23 cellular contexts compared by ENCODE assay signal in genomic region chr13:35858665-35859064, GRCh38.
DNase-seq lines count a peak whose midpoint lies in the region; ATAC-seq and TF ChIP-seq lines count a peak whose summit lies in the region.
"Had no signal": no experiment of that assay in that cellular context is flagged by ENCODE, and none has a peak within 500 bp of the region (broad histone marks: within the 10 kb centered on the region; RNA-seq: fewer than 3 reads in every experiment).

No MANE protein-coding gene starts in this region.

- H3K79me1 ChIP-seq in mesendoderm (ENCODE audit: low read length): no peaks in the 10 kb centered on the region

- no peak overlapping the region for H3K56ac ChIP-seq in mesendoderm (ENCODE audit: low read length)

- H3K4me1 ChIP-seq in HUES48 (ENCODE audit: control insufficient read depth, insufficient read depth, low read length): peaks cover 71% of the 10 kb centered on the region
- H3K4me1 ChIP-seq in mesendoderm (ENCODE audit: control insufficient read depth, low read depth, low read length): peaks cover 10% of the 10 kb centered on the region
- H3K4me1 ChIP-seq in stomach smooth muscle (ENCODE audit: control insufficient read depth, insufficient read depth, low read length): peaks cover 39% of the 10 kb centered on the region
- no peaks in the 10 kb centered on the region for H3K4me1 ChIP-seq in CD8-positive, alpha-beta T cell (ENCODE audit: insufficient read depth, low read length)

- peak overlapping the region; percentile 78 for H2BK120ac ChIP-seq in mesendoderm (ENCODE audit: low read depth, low read length)

- H3K36me3 Mint-ChIP-seq in HFFc6 (ENCODE audit: low read depth): no peaks in the 10 kb centered on the region; the same call in 1 of the 2 replicates
- no peaks in the 10 kb centered on the region for H3K36me3 Mint-ChIP-seq in activated naive CD8-positive, alpha-beta T cell treated with anti-CD3 and anti-CD28 coated beads for 36 hours
- H3K36me3 Mint-ChIP-seq in activated CD8-positive, alpha-beta T cell treated with anti-CD3 and anti-CD28 coated beads, Interleukin-2, amount 10 ng/mL, durations not matched to agents 7 days and 5 days (ENCODE audit: low read depth): no peaks in the 10 kb centered on the region
- no peaks in the 10 kb centered on the region for H3K36me3 Mint-ChIP-seq in CD8-positive, alpha-beta T cell
- H3K36me3 Mint-ChIP-seq: activated CD4-positive, alpha-beta memory T cell treated with anti-CD3 and anti-CD28 coated beads for 36 hours; CD4-positive, alpha-beta memory T cell; naive thymus-derived CD4-positive, alpha-beta T cell; stimulated activated memory B cell treated with anti-CD40 and anti-IgM and Interleukin-4, amounts not matched to agents 10 μg/mL and 1 μg/mL and 100 μg/mL, for 72 hours had no signal

- no CpG with 5 or more reads among the region's 1 CpG for WGBS in mesendoderm (ENCODE audit: extremely low coverage, insufficient coverage, low lambda C conversion rate)

- H2BK5ac ChIP-seq in mesendoderm (ENCODE audit: low read length): no peak overlapping the region

- H3K9me3 ChIP-seq in HUES48 (ENCODE audit: control insufficient read depth, insufficient read depth, low read length) (no peaks in the 10 kb centered on the region), stomach smooth muscle (ENCODE audit: control insufficient read depth in 2 of 2, low read length in 2 of 2) (no peaks in the 10 kb centered on the region)
- no peaks in the 10 kb centered on the region for H3K9me3 ChIP-seq in CD8-positive, alpha-beta T cell (ENCODE audit: low read length)

- DNase-seq in fibroblast of gingiva (ENCODE audit: low read depth): peak; percentile 45
- no peak for DNase-seq in mesendoderm
- no peak for DNase-seq in HFFc6
- no peak for DNase-seq in activated naive CD8-positive, alpha-beta T cell treated with anti-CD3 and anti-CD28 coated beads for 36 hours
- DNase-seq in activated CD8-positive, alpha-beta T cell treated with anti-CD3 and anti-CD28 coated beads, Interleukin-2, amount 10 ng/mL, durations not matched to agents 7 days and 5 days: no peak
- no peak for DNase-seq in CD8-positive, alpha-beta T cell
- DNase-seq: activated CD4-positive, alpha-beta memory T cell treated with anti-CD3 and anti-CD28 coated beads for 36 hours; activated T-cell treated with anti-CD3 and anti-CD28 coated beads, Interleukin-2, amount 50 U/mL, for 4 hours; CD4-positive, alpha-beta memory T cell; DND-41; effector CD4-positive, alpha-beta T cell; hypothalamus; Karpas-422; naive thymus-derived CD4-positive, alpha-beta T cell; NCI-H1105; NCI-H226; NK-92 treated with Interleukin-12 subunit alpha and Interleukin-12 subunit beta, amount 100 ng/mL, for 24 hours; posterior cingulate gyrus had no signal

- ATAC-seq in activated CD8-positive, alpha-beta T cell treated with anti-CD3 and anti-CD28 coated beads, Interleukin-2, amount 10 ng/mL, durations not matched to agents 7 days and 5 days: no peak
- ATAC-seq in CD8-positive, alpha-beta T cell: no peak
- ATAC-seq: activated naive CD4-positive, alpha-beta T cell treated with anti-CD3 and anti-CD28 coated beads, Interleukin-2, amount 50 U/mL, for 72 hours; activated T-cell treated with anti-CD3 and anti-CD28 coated beads, Interleukin-2, amount 50 U/mL, for 4 hours; naive thymus-derived CD4-positive, alpha-beta T cell; stimulated activated memory B cell treated with anti-CD40 and anti-IgM and Interleukin-4, amounts not matched to agents 10 μg/mL and 1 μg/mL and 100 μg/mL, for 72 hours had no signal

- H2BK15ac ChIP-seq in mesendoderm (replicated peaks; ENCODE audit: low read depth): peak overlapping the region; percentile 20

- H3K4me3 ChIP-seq in HUES48 (ENCODE audit: low read depth, low read length) (no peak overlapping the region), mesendoderm (ENCODE audit: low read length) (no peak overlapping the region), stomach smooth muscle (ENCODE audit: low read length in 2 of 2) (peak overlapping the region in 1 of 2 donors; percentile 55)
- no peak overlapping the region for H3K4me3 ChIP-seq in CD8-positive, alpha-beta T cell (ENCODE audit: low read depth, low read length)

- CTCF ChIA-PET in activated CD8-positive, alpha-beta T cell treated with anti-CD3 and anti-CD28 coated beads, Interleukin-2, amount 10 ng/mL, durations not matched to agents 7 days and 5 days (lab: Charles Lee): no interaction called here
- CTCF ChIA-PET in CD8-positive, alpha-beta T cell (lab: Charles Lee): no interaction called here

- peaks cover 11% of the 10 kb centered on the region for H3K79me2 ChIP-seq in mesendoderm (ENCODE audit: control insufficient read depth, insufficient read depth, low read length)

- no peak overlapping the region for H3K18ac ChIP-seq in mesendoderm (ENCODE audit: low read length)

- no peak for TF ChIP-seq CTCF in HFFc6 (IDR thresholded peaks at IDR 0.05)
- TF ChIP-seq CTCF in CD8-positive, alpha-beta T cell (IDR thresholded peaks at IDR 0.05): no peak

- no peak overlapping the region for H3K9ac ChIP-seq in HUES48 (ENCODE audit: low read depth, low read length)
- H3K9ac ChIP-seq in mesendoderm (ENCODE audit: low read length): no peak overlapping the region
- peak overlapping the region in 1 of 2 donors; percentile 36 for H3K9ac ChIP-seq in stomach smooth muscle (ENCODE audit: low read length in 2 of 2)

- POLR2A ChIA-PET in activated CD8-positive, alpha-beta T cell treated with anti-CD3 and anti-CD28 coated beads, Interleukin-2, amount 10 ng/mL, durations not matched to agents 7 days and 5 days (lab: Charles Lee): no interaction called here
- POLR2A ChIA-PET in CD8-positive, alpha-beta T cell (lab: Charles Lee): no interaction called here

- H3K27ac ChIP-seq in HUES48 (ENCODE audit: low read depth, low read length) (peak overlapping the region; percentile 96), mesendoderm (ENCODE audit: low read depth, low read length) (peak overlapping the region; percentile 14), stomach smooth muscle (ENCODE audit: low read length) (peak overlapping the region; percentile 90)
- no peak overlapping the region for H3K27ac ChIP-seq in CD8-positive, alpha-beta T cell (ENCODE audit: low read depth, low read length)
- H3K27ac ChIP-seq: RWPE1 had no signal

- H3K4me1 Mint-ChIP-seq in HFFc6 (ENCODE audit: low read depth): peaks cover 27% of the 10 kb centered on the region
- H3K4me1 Mint-ChIP-seq in activated naive CD8-positive, alpha-beta T cell treated with anti-CD3 and anti-CD28 coated beads for 36 hours: no peaks in the 10 kb centered on the region
- H3K4me1 Mint-ChIP-seq in activated CD8-positive, alpha-beta T cell treated with anti-CD3 and anti-CD28 coated beads, Interleukin-2, amount 10 ng/mL, durations not matched to agents 7 days and 5 days (ENCODE audit: low read depth): no peaks in the 10 kb centered on the region
- no peaks in the 10 kb centered on the region for H3K4me1 Mint-ChIP-seq in CD8-positive, alpha-beta T cell (ENCODE audit: low read depth)
- H3K4me1 Mint-ChIP-seq: naive thymus-derived CD4-positive, alpha-beta T cell; stimulated activated memory B cell treated with anti-CD40 and anti-IgM and Interleukin-4, amounts not matched to agents 10 μg/mL and 1 μg/mL and 100 μg/mL, for 72 hours had no signal

- H2AK5ac ChIP-seq in mesendoderm (ENCODE audit: low read length): no peak overlapping the region

- no peak overlapping the region for H4K5ac ChIP-seq in mesendoderm (ENCODE audit: low read length)

- no peak overlapping the region for H3K4me3 Mint-ChIP-seq in HFFc6
- H3K4me3 Mint-ChIP-seq in activated naive CD8-positive, alpha-beta T cell treated with anti-CD3 and anti-CD28 coated beads for 36 hours: no peak overlapping the region
- no peak overlapping the region for H3K4me3 Mint-ChIP-seq in activated CD8-positive, alpha-beta T cell treated with anti-CD3 and anti-CD28 coated beads, Interleukin-2, amount 10 ng/mL, durations not matched to agents 7 days and 5 days
- no peak overlapping the region for H3K4me3 Mint-ChIP-seq in CD8-positive, alpha-beta T cell
- H3K4me3 Mint-ChIP-seq: activated CD4-positive, alpha-beta memory T cell treated with anti-CD3 and anti-CD28 coated beads for 36 hours; activated T-cell treated with anti-CD3 and anti-CD28 coated beads, Interleukin-2, amount 50 U/mL, for 4 hours; CD4-positive, alpha-beta memory T cell; naive thymus-derived CD4-positive, alpha-beta T cell; stimulated activated memory B cell treated with anti-CD40 and anti-IgM and Interleukin-4, amounts not matched to agents 10 μg/mL and 1 μg/mL and 100 μg/mL, for 72 hours had no signal

- H3K4ac ChIP-seq in mesendoderm (ENCODE audit: low read depth, low read length): peak overlapping the region; percentile 41

- H3K27ac Mint-ChIP-seq in HFFc6: no peak overlapping the region
- H3K27ac Mint-ChIP-seq in activated naive CD8-positive, alpha-beta T cell treated with anti-CD3 and anti-CD28 coated beads for 36 hours: no peak overlapping the region
- H3K27ac Mint-ChIP-seq in activated CD8-positive, alpha-beta T cell treated with anti-CD3 and anti-CD28 coated beads, Interleukin-2, amount 10 ng/mL, durations not matched to agents 7 days and 5 days: no peak overlapping the region
- H3K27ac Mint-ChIP-seq in CD8-positive, alpha-beta T cell: no peak overlapping the region
- H3K27ac Mint-ChIP-seq: activated CD4-positive, alpha-beta memory T cell treated with anti-CD3 and anti-CD28 coated beads for 36 hours; activated naive CD4-positive, alpha-beta T cell treated with anti-CD3 and anti-CD28 coated beads, Interleukin-2, amount 50 U/mL, for 72 hours; CD4-positive, alpha-beta memory T cell; naive thymus-derived CD4-positive, alpha-beta T cell; stimulated activated memory B cell treated with anti-CD40 and anti-IgM and Interleukin-4, amounts not matched to agents 10 μg/mL and 1 μg/mL and 100 μg/mL, for 72 hours had no signal

- peaks cover 19% of the 10 kb centered on the region for H3K27me3 Mint-ChIP-seq in HFFc6 (ENCODE audit: insufficient read depth)
- H3K27me3 Mint-ChIP-seq in activated naive CD8-positive, alpha-beta T cell treated with anti-CD3 and anti-CD28 coated beads for 36 hours: peaks cover 44% of the 10 kb centered on the region
- H3K27me3 Mint-ChIP-seq in activated CD8-positive, alpha-beta T cell treated with anti-CD3 and anti-CD28 coated beads, Interleukin-2, amount 10 ng/mL, durations not matched to agents 7 days and 5 days (ENCODE audit: low read depth): peaks cover 5% of the 10 kb centered on the region
- H3K27me3 Mint-ChIP-seq in CD8-positive, alpha-beta T cell (ENCODE audit: low read depth): peaks cover 19% of the 10 kb centered on the region
- H3K27me3 Mint-ChIP-seq: stimulated activated memory B cell treated with anti-CD40 and anti-IgM and Interleukin-4, amounts not matched to agents 10 μg/mL and 1 μg/mL and 100 μg/mL, for 72 hours had no signal

- intact Hi-C loops in CD8-positive, alpha-beta T cell (cut with DNase I, micrococcal nuclease): no loop called here

- no peak overlapping the region for H3K23ac ChIP-seq in mesendoderm (ENCODE audit: low read length)

- no peak overlapping the region for H4K8ac ChIP-seq in mesendoderm (ENCODE audit: low read depth, low read length)

- H3K36me3 ChIP-seq in HUES48 (ENCODE audit: control insufficient read depth, insufficient read depth, low read length) (peaks cover 3% of the 10 kb centered on the region; the same call in 1 of the 2 replicates), mesendoderm (ENCODE audit: control insufficient read depth, insufficient read depth, low read length) (no peaks in the 10 kb centered on the region), stomach smooth muscle (ENCODE audit: control insufficient read depth in 2 of 2, insufficient read depth in 2 of 2, low read length in 2 of 2) (no peaks in the 10 kb centered on the region)
- no peaks in the 10 kb centered on the region for H3K36me3 ChIP-seq in CD8-positive, alpha-beta T cell (ENCODE audit: insufficient read depth, low read length)

- no peaks in the 10 kb centered on the region for H3K27me3 ChIP-seq in HUES48 (ENCODE audit: control insufficient read depth, insufficient read depth, low read length)
- H3K27me3 ChIP-seq in mesendoderm (ENCODE audit: insufficient read depth, low read length, poor library complexity): no peaks in the 10 kb centered on the region
- no peaks in the 10 kb centered on the region for H3K27me3 ChIP-seq in stomach smooth muscle (ENCODE audit: control insufficient read depth in 1 of 2, insufficient read depth in 2 of 2, low read length in 2 of 2)
- H3K27me3 ChIP-seq in CD8-positive, alpha-beta T cell (ENCODE audit: insufficient read depth, low read length): no peaks in the 10 kb centered on the region

- H3K9me3 Mint-ChIP-seq in HFFc6: no peaks in the 10 kb centered on the region
- H3K9me3 Mint-ChIP-seq in activated naive CD8-positive, alpha-beta T cell treated with anti-CD3 and anti-CD28 coated beads for 36 hours: no peaks in the 10 kb centered on the region
- H3K9me3 Mint-ChIP-seq in activated CD8-positive, alpha-beta T cell treated with anti-CD3 and anti-CD28 coated beads, Interleukin-2, amount 10 ng/mL, durations not matched to agents 7 days and 5 days (ENCODE audit: insufficient read depth): no peaks in the 10 kb centered on the region
- H3K9me3 Mint-ChIP-seq in CD8-positive, alpha-beta T cell: peaks cover 2% of the 10 kb centered on the region
- H3K9me3 Mint-ChIP-seq: activated CD4-positive, alpha-beta memory T cell treated with anti-CD3 and anti-CD28 coated beads for 36 hours had no signal

- no peak overlapping the region for H3K4me2 ChIP-seq in mesendoderm (ENCODE audit: low read length)
